ENCODE assay signal across 10 cellular contexts in the genomic region with DNA sequence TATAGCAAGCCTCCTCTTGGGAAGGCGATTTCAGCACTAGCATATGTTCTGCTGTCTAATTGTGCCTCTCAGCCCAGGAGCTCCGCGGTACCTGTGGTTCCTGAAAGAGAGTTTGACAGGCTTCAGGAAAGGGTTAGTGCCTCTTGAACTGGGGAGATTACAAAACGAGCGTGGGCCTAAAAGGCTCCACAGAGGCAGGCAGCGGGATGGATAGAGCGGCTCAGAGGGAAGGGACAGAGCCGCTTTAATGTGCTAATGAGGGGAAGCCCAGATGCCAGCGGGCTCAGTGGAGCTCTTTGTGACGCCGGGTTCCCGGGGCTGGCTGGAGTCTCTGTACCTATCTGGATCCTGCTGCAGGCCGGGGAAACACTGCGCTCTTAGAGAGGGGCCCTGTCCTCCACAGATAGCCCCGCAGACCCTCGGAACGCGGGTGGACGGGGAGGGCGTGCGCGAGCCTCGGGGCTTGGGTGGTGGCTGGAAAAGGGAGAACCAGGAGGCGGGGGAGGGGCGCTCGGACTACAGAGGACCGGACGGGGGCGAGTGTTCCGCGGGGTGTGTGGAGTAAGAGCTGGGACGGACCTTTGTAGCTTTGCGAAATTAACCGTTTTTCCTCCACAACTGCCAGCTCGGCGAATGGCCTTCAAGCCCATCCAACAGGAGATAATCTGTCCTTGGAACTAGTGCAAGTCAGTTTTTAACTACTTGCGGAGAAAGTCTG. TPM values are rescaled to one million over a fixed set of nuclear protein-coding genes. Genes with fewer than 3 reads are reported as not detected.
A peak's percentile ranks its signal among the peaks of the same experiment; 100 is the strongest.
DNase-seq lines count a peak whose midpoint lies in the region; ATAC-seq and FAIRE-seq lines count a peak whose summit lies in the region.
"Had no signal": no experiment of that assay in that cellular context is flagged by ENCODE, and none has a peak within 500 bp of the region (broad histone marks: within the 10 kb centered on the region; RNA-seq: fewer than 3 reads in every experiment).

No MANE protein-coding gene starts in this region.

- H3K4me3 ChIP-seq in adipocyte (ENCODE audit: low read length) (peak overlapping the region; percentile 68), skeletal muscle tissue (ENCODE audit: low read length in 3 of 3) (peak overlapping the region; percentile 27 to 45 (median 44))

- no peak overlapping the region for H3K27ac ChIP-seq in skeletal muscle tissue (ENCODE audit: low read depth, low read length)

- no peaks in the 10 kb centered on the region for H3K27me3 Mint-ChIP-seq in stimulated activated memory B cell treated with anti-CD40 and anti-IgM and Interleukin-4, amounts not matched to agents 10 μg/mL and 1 μg/mL and 100 μg/mL, for 72 hours

- no peaks in the 10 kb centered on the region for H3K9me3 Mint-ChIP-seq in stimulated activated memory B cell treated with anti-CD40 and anti-IgM and Interleukin-4, amounts not matched to agents 10 μg/mL and 1 μg/mL and 100 μg/mL, for 72 hours

- peak; percentile 48 for DNase-seq in HuH-7 (ENCODE audit: low spot score)
- DNase-seq in adipocyte (ENCODE audit: low read depth) = peak; percentile 11
- DNase-seq in iPS-NIHi11 (ENCODE audit: low spot score) = peak; percentile 83
- no peak for DNase-seq in stimulated activated CD8-positive, alpha-beta memory T cell treated with anti-CD3 and anti-CD28 coated beads, Interleukin-4, amount 100 ng/mL, for 48 hours
- no peak for DNase-seq in activated CD4-positive, alpha-beta T cell treated with anti-CD3 and anti-CD28 coated beads for 4 hours
- DNase-seq in GM19239 (ENCODE audit: insufficient read length, low spot score) = no peak
- DNase-seq: activated CD4-positive, alpha-beta T cell treated with anti-CD3 and anti-CD28 coated beads, Interleukin-2, amount 50 U/mL, for 4 hours had no signal

- no peaks in the 10 kb centered on the region for H3K4me1 Mint-ChIP-seq in stimulated activated memory B cell treated with anti-CD40 and anti-IgM and Interleukin-4, amounts not matched to agents 10 μg/mL and 1 μg/mL and 100 μg/mL, for 72 hours

- H3K4me1 ChIP-seq in adipocyte (ENCODE audit: control insufficient read depth, insufficient read depth, low read length) (peaks cover 9% of the 10 kb centered on the region), skeletal muscle tissue (ENCODE audit: control insufficient read depth in 3 of 3, insufficient read depth in 3 of 3, low read length in 3 of 3) (peaks cover 0 to 2% (median 0%) of the 10 kb centered on the region in 3 donors)

- no peak overlapping the region for H3K27ac Mint-ChIP-seq in stimulated activated memory B cell treated with anti-CD40 and anti-IgM and Interleukin-4, amounts not matched to agents 10 μg/mL and 1 μg/mL and 100 μg/mL, for 72 hours

- H3K9ac ChIP-seq in adipocyte (ENCODE audit: low read length) (no peak overlapping the region), skeletal muscle tissue (ENCODE audit: low read depth in 1 of 3, low read length in 3 of 3) (peak overlapping the region in 1 of 3 donors; percentile 18)

- H3K9me3 ChIP-seq in adipocyte (ENCODE audit: control insufficient read depth, low read length) (no peaks in the 10 kb centered on the region), skeletal muscle tissue (ENCODE audit: control insufficient read depth in 3 of 3, low read length in 3 of 3) (no peaks in the 10 kb centered on the region)

- H3K4me3 Mint-ChIP-seq in stimulated activated memory B cell treated with anti-CD40 and anti-IgM and Interleukin-4, amounts not matched to agents 10 μg/mL and 1 μg/mL and 100 μg/mL, for 72 hours = no peak overlapping the region

- peaks cover 11% of the 10 kb centered on the region for H3K27me3 ChIP-seq in adipocyte (replicated peaks; ENCODE audit: control insufficient read depth, insufficient read depth, low read length)
- peaks cover 6 to 30% (median 19%) of the 10 kb centered on the region in 3 donors for H3K27me3 ChIP-seq in skeletal muscle tissue (ENCODE audit: control insufficient read depth in 3 of 3, insufficient read depth in 3 of 3, low read length in 3 of 3)

- no peak for ATAC-seq in stimulated activated memory B cell treated with anti-CD40 and anti-IgM and Interleukin-4, amounts not matched to agents 10 μg/mL and 1 μg/mL and 100 μg/mL, for 72 hours

- no peak for FAIRE-seq in GM19239 (lab: Jason Lieb, UNC)
- FAIRE-seq: GM18507 had no signal

- H3K36me3 Mint-ChIP-seq in stimulated activated memory B cell treated with anti-CD40 and anti-IgM and Interleukin-4, amounts not matched to agents 10 μg/mL and 1 μg/mL and 100 μg/mL, for 72 hours = no peaks in the 10 kb centered on the region

- H3K36me3 ChIP-seq in adipocyte (ENCODE audit: control insufficient read depth, insufficient read depth, low read length, severe bottlenecking) (no peaks in the 10 kb centered on the region), skeletal muscle tissue (ENCODE audit: control insufficient read depth in 3 of 3, insufficient read depth in 3 of 3, low read length in 3 of 3) (no peaks in the 10 kb centered on the region)

RNA-seq across cellular contexts. Expression of a gene that starts 12.9 kb away (rescaled TPM):
- total RNA-seq in skeletal muscle tissue = 3.1 TPM

Comparison
In these comparisons a context has a peak if more than half of its experiments do, and no peak if none do; other contexts are left out.
1. DNase-seq: peak in HuH-7 (single experiment), adipocyte (single experiment) and iPS-NIHi11 (single experiment); none in stimulated activated CD8-positive, alpha-beta memory T cell treated with anti-CD3 and anti-CD28 coated beads, Interleukin-4, amount 100 ng/mL, for 48 hours (single experiment), activated CD4-positive, alpha-beta T cell treated with anti-CD3 and anti-CD28 coated beads for 4 hours (0 of 2) and GM19239 (single experiment).